ENCODE assay signal across 1 cellular context in the genomic region with DNA sequence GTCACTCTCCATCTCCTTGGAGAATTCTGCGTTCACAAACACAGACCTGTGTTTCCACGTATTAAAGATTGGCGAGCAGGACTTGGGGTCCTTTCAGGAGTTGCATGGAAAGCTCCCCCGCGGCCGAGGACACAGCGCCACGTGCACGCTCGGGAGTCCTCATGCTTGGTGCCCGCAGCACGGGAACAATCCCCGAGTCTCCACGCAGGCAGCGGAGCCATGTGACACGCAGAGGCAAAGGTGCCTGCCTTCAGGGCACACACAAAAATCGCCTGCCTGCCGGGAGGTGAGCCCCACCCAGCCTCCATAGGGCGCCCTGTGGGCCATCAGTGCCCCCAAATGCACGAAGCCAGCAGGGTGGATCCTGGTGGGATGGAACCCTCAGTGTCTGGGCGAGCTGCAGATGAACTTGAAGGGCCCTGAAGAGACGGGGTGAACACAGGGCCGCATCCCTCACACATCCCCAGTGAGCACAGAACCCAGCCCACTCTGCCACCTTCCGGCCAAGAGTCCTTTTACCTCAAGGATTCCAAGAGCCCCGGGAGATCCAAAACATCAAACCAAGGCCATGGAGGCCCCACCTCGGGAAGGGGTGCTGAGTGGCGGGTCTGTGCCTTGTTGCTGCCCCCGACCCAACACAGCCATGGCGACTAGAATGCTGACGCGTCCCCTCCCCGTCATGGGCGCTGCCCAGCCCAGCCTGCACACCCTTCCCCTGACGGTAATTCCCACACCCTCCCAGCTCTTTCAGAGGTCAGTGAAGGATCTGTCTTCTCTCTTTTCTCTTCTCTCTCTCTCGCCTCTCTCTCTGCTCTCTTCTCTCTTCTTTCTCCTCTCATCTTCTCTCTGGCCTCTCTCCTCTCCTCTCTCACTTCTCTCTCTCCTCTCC.
A peak's percentile ranks its signal among the peaks of the same experiment; 100 is the strongest.
TF ChIP-seq lines count a peak whose summit lies in the region.

No MANE protein-coding gene starts in this region.

TF ChIP-seq in HepG2, 621 proteins besides CTCF, POLR2A, EP300 and RAD21 (continued from another document):
- peak; percentile 66 for TF ChIP-seq MNT (IDR thresholded peaks at IDR 0.05)
